15 cellular contexts compared by ENCODE assay signal in the genomic region with DNA sequence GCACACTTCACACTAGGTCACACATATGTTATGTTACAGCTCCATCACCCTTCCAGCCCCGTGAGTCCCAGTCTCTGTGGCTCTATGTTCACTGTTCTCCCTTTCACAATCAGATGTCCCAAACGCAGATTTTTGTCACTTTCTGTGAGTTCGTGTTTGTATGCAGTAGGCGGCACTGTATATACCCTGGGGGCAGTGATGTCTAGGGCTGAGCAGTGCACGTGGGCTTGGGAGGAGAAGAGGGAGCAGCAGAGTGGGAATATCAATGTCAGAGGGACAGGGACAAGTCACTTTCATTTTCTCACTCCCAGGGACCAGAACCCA. TPM values are rescaled to one million over a fixed set of nuclear protein-coding genes. Genes with fewer than 3 reads are reported as not detected.
DNase-seq lines count a peak whose midpoint lies in the region; ATAC-seq and TF ChIP-seq lines count a peak whose summit lies in the region.
"Had no signal": no experiment of that assay in that cellular context is flagged by ENCODE, and none has a peak within 500 bp of the region (broad histone marks: within the 10 kb centered on the region; RNA-seq: fewer than 3 reads in every experiment).

No MANE protein-coding gene starts in this region.

- peaks cover 8% of the 10 kb centered on the region for H3K4me1 ChIP-seq in IMR-90 (ENCODE audit: control insufficient read depth, insufficient read depth, low read length)
- no peaks in the 10 kb centered on the region for H3K4me1 ChIP-seq in lower lobe of right lung

- H2BK120ac ChIP-seq in IMR-90 (ENCODE audit: low read depth, low read length), result peak overlapping the region; percentile 93

- CTCF ChIA-PET in IMR-90 (lab: Yijun Ruan, JAX), result no interaction called here

- H3K4ac ChIP-seq in IMR-90 (ENCODE audit: low read depth, low read length), result peak overlapping the region; percentile 94

- no peak overlapping the region for H3K4me3 ChIP-seq in IMR-90 (ENCODE audit: insufficient read depth, low read depth, low read length)
- H3K4me3 ChIP-seq in lower lobe of right lung, result no peak overlapping the region

- peak overlapping the region; percentile 86; the same call in 1 of the 2 replicates for H3K18ac ChIP-seq in IMR-90 (ENCODE audit: low read depth, low read length)

- H4K8ac ChIP-seq in IMR-90 (ENCODE audit: low read depth in 2 of 2, low read length in 2 of 2), result peak overlapping the region; percentile 69 to 72; a peak in 3 of 4 replicates

- H2BK5ac ChIP-seq in IMR-90 (ENCODE audit: low read depth, low read length, poor library complexity, severe bottlenecking), result peak overlapping the region; percentile 79

- TF ChIP-seq RAD21 in IMR-90 (IDR thresholded peaks at IDR 0.05; ENCODE audit: low read length), result no peak

- no CpG with 5 or more reads among the region's 5 CpGs for WGBS in IMR-90 (ENCODE audit: extremely low coverage in 2 of 2, insufficient read length in 1 of 2), 2 experiments

- no peaks in the 10 kb centered on the region for H3K36me3 ChIP-seq in IMR-90 (ENCODE audit: control insufficient read depth, insufficient read depth, low read length)
- H3K36me3 ChIP-seq in lower lobe of right lung, result no peaks in the 10 kb centered on the region

- H2AK9ac ChIP-seq in IMR-90 (replicated peaks; ENCODE audit: low read depth, low read length, poor library complexity), result no peak overlapping the region

- H3K9me1 ChIP-seq in IMR-90 (ENCODE audit: insufficient read depth, low read length), result peaks cover 14% of the 10 kb centered on the region

- BruUV-seq in IMR-90 (replicated peaks; lab: Mats Ljungman, UMichigan), result no TSS peak

- H3K27me3 ChIP-seq in IMR-90 (ENCODE audit: control insufficient read depth, insufficient read depth, low read length) (no peaks in the 10 kb centered on the region), lower lobe of right lung (ENCODE audit: low read depth) (no peaks in the 10 kb centered on the region)

- POLR2A ChIA-PET in IMR-90 (lab: Charles Lee; ENCODE audit: unreplicated experiment), result no interaction called here

- H4K91ac ChIP-seq in IMR-90 (ENCODE audit: insufficient read depth, low read depth, low read length), result peak overlapping the region; percentile 90

- in situ Hi-C loops in IMR-90 (cut with MboI; ENCODE audit: low sequenced_read_pairs), result no loop called here

- H2BK20ac ChIP-seq in IMR-90 (ENCODE audit: low read depth, low read length), result peak overlapping the region; percentile 98

- no peak overlapping the region for H3K27ac ChIP-seq in C4-2B
- no peak overlapping the region for H3K27ac ChIP-seq in IMR-90 (ENCODE audit: insufficient read depth, low read length)
- H3K27ac ChIP-seq in lower lobe of right lung, result no peak overlapping the region

- ATAC-seq in IMR-90 (ENCODE audit: low read depth) (no peak), lower lobe of right lung (no peak)

- DNase-seq in IMR-90 (no peak), RPMI7951 (ENCODE audit: low read depth) (peak; percentile 31), lower lobe of right lung (no peak), medulla oblongata (ENCODE audit: extremely low spot score) (no peak), dermis blood vessel endothelial cell (no peak), posterior cingulate gyrus (no peak)
- DNase-seq: ACHN, NCI-H1436 treated with DMSO at 0.1 percent for 48 hours, NCI-H2107, NCI-H526 treated with DMSO at 0.1 percent for 48 hours, SIG-M5 had no signal

- H3K9ac ChIP-seq in IMR-90 (ENCODE audit: low read depth, low read length), result no peak overlapping the region

- H2BK15ac ChIP-seq in IMR-90 (ENCODE audit: low read depth, low read length), result peak overlapping the region; percentile 95; the same call in 2 of the 3 replicates

- peak overlapping the region; percentile 87 for H3K14ac ChIP-seq in IMR-90 (replicated peaks; ENCODE audit: low read depth, low read length)

- no peak for TF ChIP-seq POLR2A in IMR-90 (IDR thresholded peaks at IDR 0.05; ENCODE audit: low read depth, low read length)

- no peaks in the 10 kb centered on the region for H4K20me1 ChIP-seq in IMR-90 (ENCODE audit: insufficient read depth, low read length)

- TF ChIP-seq CTCF in C4-2B (conservative IDR thresholded peaks at IDR 0.05) (peak; percentile 37), IMR-90 (conservative IDR thresholded peaks at IDR 0.05; ENCODE audit: low read depth, low read length) (no peak), lower lobe of right lung (IDR thresholded peaks at IDR 0.05) (peak; percentile 6)

- H3K9me3 ChIP-seq in IMR-90 (ENCODE audit: control insufficient read depth, insufficient read depth, low read length) (0 out of 2 replicates have a peak, but pooled peaks cover 3% of the 10 kb centered on the region), lower lobe of right lung (no peaks in the 10 kb centered on the region)

- H3K23ac ChIP-seq in IMR-90 (ENCODE audit: low read depth, low read length), result no peak overlapping the region; the same call in 1 of the 2 replicates

- no peak overlapping the region for H3K4me2 ChIP-seq in IMR-90 (ENCODE audit: low read depth, low read length)

- intact Hi-C loops in IMR-90 (cut with micrococcal nuclease), result no loop called here
- intact Hi-C loops in lower lobe of right lung (cut with DNase I), result no loop called here
- intact Hi-C loops in posterior cingulate gyrus (cut with DNase I), result loop anchor here (5.0 kb wide), 1 partner anchor 65 kb away; no protein-coding TSS in a partner anchor

- no peak overlapping the region for H3K56ac ChIP-seq in IMR-90 (ENCODE audit: extremely low read depth, insufficient read depth, low read length)

- H4K5ac ChIP-seq in IMR-90 (ENCODE audit: low read depth, low read length), result peak overlapping the region; percentile 96; the same call in 1 of the 2 replicates

- dilution Hi-C loops in IMR-90 (cut with HindIII; ENCODE audit: low sequenced_read_pairs, unreplicated experiment), result no loop called here

- no peak overlapping the region for H2AFZ ChIP-seq in IMR-90 (replicated peaks; ENCODE audit: low read length, poor library complexity)

- H2AK5ac ChIP-seq in IMR-90 (ENCODE audit: low read depth, low read length), result peak overlapping the region; percentile 93

- no peaks in the 10 kb centered on the region for H3K79me1 ChIP-seq in IMR-90 (ENCODE audit: low read depth in 1 of 2, low read length in 2 of 2)

TF ChIP-seq in IMR-90, 13 proteins besides CTCF, POLR2A, EP300 and RAD21:
- TF ChIP-seq, protein P1, sequence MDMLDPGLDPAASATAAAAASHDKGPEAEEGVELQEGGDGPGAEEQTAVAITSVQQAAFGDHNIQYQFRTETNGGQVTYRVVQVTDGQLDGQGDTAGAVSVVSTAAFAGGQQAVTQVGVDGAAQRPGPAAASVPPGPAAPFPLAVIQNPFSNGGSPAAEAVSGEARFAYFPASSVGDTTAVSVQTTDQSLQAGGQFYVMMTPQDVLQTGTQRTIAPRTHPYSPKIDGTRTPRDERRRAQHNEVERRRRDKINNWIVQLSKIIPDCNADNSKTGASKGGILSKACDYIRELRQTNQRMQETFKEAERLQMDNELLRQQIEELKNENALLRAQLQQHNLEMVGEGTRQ (IDR thresholded peaks at IDR 0.05; ENCODE audit: low read depth, low read length), result no peak
- TF ChIP-seq RCOR1 (IDR thresholded peaks at IDR 0.05; ENCODE audit: insufficient replicate concordance, low read length), result no peak
- no peak for TF ChIP-seq BHLHE40 (IDR thresholded peaks at IDR 0.05; ENCODE audit: low read depth, low read length)
- no peak for TF ChIP-seq SMC3 (IDR thresholded peaks at IDR 0.05; ENCODE audit: low read depth, low read length)
- TF ChIP-seq RFX5 (IDR thresholded peaks at IDR 0.05; ENCODE audit: low read depth, low read length), result no peak
- TF ChIP-seq, protein P2, sequence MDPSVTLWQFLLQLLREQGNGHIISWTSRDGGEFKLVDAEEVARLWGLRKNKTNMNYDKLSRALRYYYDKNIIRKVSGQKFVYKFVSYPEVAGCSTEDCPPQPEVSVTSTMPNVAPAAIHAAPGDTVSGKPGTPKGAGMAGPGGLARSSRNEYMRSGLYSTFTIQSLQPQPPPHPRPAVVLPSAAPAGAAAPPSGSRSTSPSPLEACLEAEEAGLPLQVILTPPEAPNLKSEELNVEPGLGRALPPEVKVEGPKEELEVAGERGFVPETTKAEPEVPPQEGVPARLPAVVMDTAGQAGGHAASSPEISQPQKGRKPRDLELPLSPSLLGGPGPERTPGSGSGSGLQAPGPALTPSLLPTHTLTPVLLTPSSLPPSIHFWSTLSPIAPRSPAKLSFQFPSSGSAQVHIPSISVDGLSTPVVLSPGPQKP (IDR thresholded peaks at IDR 0.05; ENCODE audit: borderline replicate concordance, low read depth, low read length), result no peak
- TF ChIP-seq MAFK (IDR thresholded peaks at IDR 0.05; ENCODE audit: low read depth, low read length), result no peak
TF ChIP-seq in IMR-90: peak in this region for 0.

RNA-seq across cellular contexts. Expression of a gene that starts 22.0 kb away (rescaled TPM):
- total RNA-seq in IMR-90 (2012; rRNA removed), result 0.90 and 1.1 TPM in 2 replicates
- 2.5 and 2.7 TPM in 2 replicates for polyA plus RNA-seq in IMR-90 (2012; rRNA removed)
- 1.6 and 1.9 TPM in 2 replicates for polyA plus RNA-seq in IMR-90 (2012; cell fraction: cytosol; rRNA removed)
- polyA plus RNA-seq in IMR-90 (2012; cell fraction: nucleus; rRNA removed; ENCODE audit: low replicate concordance), result 0.62 and 2.6 TPM in 2 replicates
- total RNA-seq in RPMI7951 (2014; rRNA removed; shearing (Covaris generic)), result 0.24 TPM in 1 of 2 replicates, not detected in the other
- total RNA-seq in lower lobe of right lung, result not detected
- total RNA-seq in dermis blood vessel endothelial cell, result under 0.01 TPM in 1 of 2 replicates, not detected in the other
- total RNA-seq: CD4-positive, alpha-beta memory T cell; Daoy; H1 had no signal
- polyA plus RNA-seq: CD4-positive, alpha-beta memory T cell; H1 had no signal
